ENCODE assay signal across 8 cellular contexts in genomic region chr19:38667552-38668205, GRCh38. TPM values are rescaled to one million over a fixed set of nuclear protein-coding genes. Genes with fewer than 3 reads are reported as not detected.
DNase-seq lines count a peak whose midpoint lies in the region; ATAC-seq, FAIRE-seq and TF ChIP-seq lines count a peak whose summit lies in the region.

No MANE protein-coding gene starts in this region.

- peak overlapping the region; percentile 85 for H3K27ac ChIP-seq in hepatocyte
- peak overlapping the region; percentile 72 to 93 for H3K27ac ChIP-seq in small intestine (ENCODE audit: low read depth in 1 of 2, low read length in 1 of 2)

- peaks cover 53% of the 10 kb centered on the region for H3K36me3 Mint-ChIP-seq in activated CD4-positive, alpha-beta memory T cell treated with anti-CD3 and anti-CD28 coated beads, Interleukin-2, amount 10 ng/mL, durations not matched to agents 7 days and 5 days (ENCODE audit: low read depth)
- H3K36me3 Mint-ChIP-seq in activated T-helper 1 cell treated with anti-CD3 and anti-CD28 coated beads, Interleukin-12 subunit alpha, Interleukin-12 subunit beta, Interleukin-2, Interleukin-4 antibody, amounts not matched to agents 30 ng/mL and 10 ng/mL and 1 ng/mL, durations not matched to agents 14 hours and 24 hours and 36 hours (ENCODE audit: low read depth), result peaks cover 8% of the 10 kb centered on the region

- H3K27ac Mint-ChIP-seq in activated CD4-positive, alpha-beta memory T cell treated with anti-CD3 and anti-CD28 coated beads, Interleukin-2, amount 10 ng/mL, durations not matched to agents 7 days and 5 days, result peak overlapping the region; percentile 93
- H3K27ac Mint-ChIP-seq in activated T-helper 1 cell treated with anti-CD3 and anti-CD28 coated beads, Interleukin-12 subunit alpha, Interleukin-12 subunit beta, Interleukin-2, Interleukin-4 antibody, amounts not matched to agents 30 ng/mL and 10 ng/mL and 1 ng/mL, durations not matched to agents 14 hours and 24 hours and 36 hours, result no peak overlapping the region

- CTCF ChIA-PET in activated CD4-positive, alpha-beta memory T cell treated with anti-CD3 and anti-CD28 coated beads, Interleukin-2, amount 10 ng/mL, durations not matched to agents 7 days and 5 days (lab: Charles Lee), result interaction anchor here (0.7 to 2.3 kb wide), 5 partner anchors 14 to 637 kb away, joined by 3 to 6 read pairs (median 3); partner anchors contain the start of gene FAM98C

- H3K4me1 Mint-ChIP-seq in activated CD4-positive, alpha-beta memory T cell treated with anti-CD3 and anti-CD28 coated beads, Interleukin-2, amount 10 ng/mL, durations not matched to agents 7 days and 5 days, result peaks cover 91% of the 10 kb centered on the region
- H3K4me1 Mint-ChIP-seq in activated T-helper 1 cell treated with anti-CD3 and anti-CD28 coated beads, Interleukin-12 subunit alpha, Interleukin-12 subunit beta, Interleukin-2, Interleukin-4 antibody, amounts not matched to agents 30 ng/mL and 10 ng/mL and 1 ng/mL, durations not matched to agents 14 hours and 24 hours and 36 hours (ENCODE audit: low read depth), result peaks cover 78% of the 10 kb centered on the region

- H4K20me1 ChIP-seq in hepatocyte (ENCODE audit: insufficient read depth, poor library complexity, severe bottlenecking), result peaks cover 24% of the 10 kb centered on the region

- H3K9me3 ChIP-seq in hepatocyte (ENCODE audit: low read depth) (no peaks in the 10 kb centered on the region), small intestine (ENCODE audit: control insufficient read depth, low read depth) (no peaks in the 10 kb centered on the region)

- H3K4me1 ChIP-seq in hepatocyte (ENCODE audit: insufficient read depth) (peaks cover 83% of the 10 kb centered on the region), small intestine (ENCODE audit: control insufficient read depth in 2 of 2, insufficient read depth in 1 of 2, low read depth in 1 of 2, low read length in 1 of 2) (peaks cover 41 to 64% of the 10 kb centered on the region in 2 donors)

- no peak for TF ChIP-seq CTCF in hepatocyte (IDR thresholded peaks at IDR 0.05; ENCODE audit: poor library complexity)

- no peaks in the 10 kb centered on the region for H3K9me2 ChIP-seq in hepatocyte (replicated peaks; ENCODE audit: insufficient read depth)

- FAIRE-seq in GM19239 (lab: Jason Lieb, UNC) (peak; percentile 88), small intestine (lab: Jason Lieb, UNC) (no peak)

- ATAC-seq in HG03045 (IDR thresholded peaks at IDR 0.05; ENCODE audit: unreplicated experiment), result no peak
- ATAC-seq in HG03139 (IDR thresholded peaks at IDR 0.05; ENCODE audit: unreplicated experiment), result no peak

- H3K27me3 ChIP-seq in hepatocyte, result no peaks in the 10 kb centered on the region
- no peaks in the 10 kb centered on the region for H3K27me3 ChIP-seq in small intestine (ENCODE audit: control insufficient read depth in 2 of 2, insufficient read depth in 2 of 2, low read length in 2 of 2)

- POLR2A ChIA-PET in activated CD4-positive, alpha-beta memory T cell treated with anti-CD3 and anti-CD28 coated beads, Interleukin-2, amount 10 ng/mL, durations not matched to agents 7 days and 5 days (lab: Charles Lee), result interaction anchor here (1.2 to 4.9 kb wide), 3 partner anchors 9 to 20 kb away, joined by 4 to 34 read pairs (median 12); partner anchors contain the start of gene ACTN4

- intact Hi-C loops in activated T-helper 1 cell treated with anti-CD3 and anti-CD28 coated beads, Interleukin-12 subunit alpha, Interleukin-12 subunit beta, Interleukin-2, Interleukin-4 antibody, amounts not matched to agents 30 ng/mL and 10 ng/mL and 1 ng/mL, durations not matched to agents 14 hours and 24 hours and 36 hours (cut with micrococcal nuclease), result no loop called here

- H3K4me3 Mint-ChIP-seq in activated CD4-positive, alpha-beta memory T cell treated with anti-CD3 and anti-CD28 coated beads, Interleukin-2, amount 10 ng/mL, durations not matched to agents 7 days and 5 days, result no peak overlapping the region
- no peak overlapping the region for H3K4me3 Mint-ChIP-seq in activated T-helper 1 cell treated with anti-CD3 and anti-CD28 coated beads, Interleukin-12 subunit alpha, Interleukin-12 subunit beta, Interleukin-2, Interleukin-4 antibody, amounts not matched to agents 30 ng/mL and 10 ng/mL and 1 ng/mL, durations not matched to agents 14 hours and 24 hours and 36 hours

- no peaks in the 10 kb centered on the region for H3K27me3 Mint-ChIP-seq in activated CD4-positive, alpha-beta memory T cell treated with anti-CD3 and anti-CD28 coated beads, Interleukin-2, amount 10 ng/mL, durations not matched to agents 7 days and 5 days
- no peaks in the 10 kb centered on the region for H3K27me3 Mint-ChIP-seq in activated T-helper 1 cell treated with anti-CD3 and anti-CD28 coated beads, Interleukin-12 subunit alpha, Interleukin-12 subunit beta, Interleukin-2, Interleukin-4 antibody, amounts not matched to agents 30 ng/mL and 10 ng/mL and 1 ng/mL, durations not matched to agents 14 hours and 24 hours and 36 hours (ENCODE audit: insufficient read depth)

- H3K4me2 ChIP-seq in hepatocyte, result peak overlapping the region; percentile 53

- no peak overlapping the region for H2AFZ ChIP-seq in hepatocyte

- 43% methylated on average over 10 of the region's 10 CpGs for WGBS in hepatocyte (ENCODE audit: low lambda C conversion rate, missing lambda C conversion rate)
- 41 to 63% (median 55%) methylated on average over 10 of the region's 10 CpGs for WGBS in small intestine, 3 donors

- DNase-seq in GM19239 (ENCODE audit: insufficient read length, low spot score) (no peak), hepatocyte (ENCODE audit: low spot score) (peak; percentile 63), small intestine (no peak), superior temporal gyrus (ENCODE audit: extremely low spot score) (no peak)
- no peak for DNase-seq in activated CD4-positive, alpha-beta memory T cell treated with anti-CD3 and anti-CD28 coated beads, Interleukin-2, amount 10 ng/mL, durations not matched to agents 7 days and 5 days
- no peak for DNase-seq in activated T-helper 1 cell treated with anti-CD3 and anti-CD28 coated beads, Interleukin-12 subunit alpha, Interleukin-12 subunit beta, Interleukin-2, Interleukin-4 antibody, amounts not matched to agents 30 ng/mL and 10 ng/mL and 1 ng/mL, durations not matched to agents 14 hours and 24 hours and 36 hours (ENCODE audit: low spot score)

- H3K79me2 ChIP-seq in hepatocyte, result peaks cover 95% of the 10 kb centered on the region

- H3K9me3 Mint-ChIP-seq in activated CD4-positive, alpha-beta memory T cell treated with anti-CD3 and anti-CD28 coated beads, Interleukin-2, amount 10 ng/mL, durations not matched to agents 7 days and 5 days, result no peaks in the 10 kb centered on the region
- H3K9me3 Mint-ChIP-seq in activated T-helper 1 cell treated with anti-CD3 and anti-CD28 coated beads, Interleukin-12 subunit alpha, Interleukin-12 subunit beta, Interleukin-2, Interleukin-4 antibody, amounts not matched to agents 30 ng/mL and 10 ng/mL and 1 ng/mL, durations not matched to agents 14 hours and 24 hours and 36 hours, result no peaks in the 10 kb centered on the region

- H3K36me3 ChIP-seq in hepatocyte (replicated peaks; ENCODE audit: insufficient read depth, low read depth), result no peaks in the 10 kb centered on the region
- H3K36me3 ChIP-seq in small intestine (ENCODE audit: control insufficient read depth in 2 of 2, insufficient read depth in 2 of 2, low read length in 2 of 2), result no peaks in the 10 kb centered on the region

- no peak overlapping the region for H3K4me3 ChIP-seq in hepatocyte
- no peak overlapping the region for H3K4me3 ChIP-seq in small intestine (ENCODE audit: low read depth in 1 of 2, low read length in 2 of 2)

RNA-seq across cellular contexts. Expression of gene ACTN4, which starts 20.2 kb away (rescaled TPM):
- 100 to 1,000 TPM; 532 to 534 TPM for total RNA-seq in activated CD4-positive, alpha-beta memory T cell treated with anti-CD3 and anti-CD28 coated beads, Interleukin-2, amount 10 ng/mL, durations not matched to agents 7 days and 5 days
- total RNA-seq in hepatocyte, result 278 and 321 TPM in 2 replicates
- polyA plus RNA-seq in hepatocyte (54.4 and 59.3 TPM in 2 replicates), small intestine (100 to 1,000 TPM; 188 to 326 (median 291) TPM)
- 281 and 287 TPM in 2 replicates for total RNA-seq in activated T-helper 1 cell treated with anti-CD3 and anti-CD28 coated beads, Interleukin-12 subunit alpha, Interleukin-12 subunit beta, Interleukin-2, Interleukin-4 antibody, amounts not matched to agents 30 ng/mL and 10 ng/mL and 1 ng/mL, durations not matched to agents 14 hours and 24 hours and 36 hours

RNA-seq across cellular contexts. Expression of gene EIF3K, which starts 48.7 kb away (rescaled TPM):
- 100 to 1,000 TPM; 297 TPM for total RNA-seq in activated CD4-positive, alpha-beta memory T cell treated with anti-CD3 and anti-CD28 coated beads, Interleukin-2, amount 10 ng/mL, durations not matched to agents 7 days and 5 days
- 309 and 354 TPM in 2 replicates for total RNA-seq in hepatocyte
- 170 and 171 TPM in 2 replicates for polyA plus RNA-seq in hepatocyte
- 100 to 1,000 TPM; 619 to 710 (median 633) TPM for polyA plus RNA-seq in small intestine
- total RNA-seq in activated T-helper 1 cell treated with anti-CD3 and anti-CD28 coated beads, Interleukin-12 subunit alpha, Interleukin-12 subunit beta, Interleukin-2, Interleukin-4 antibody, amounts not matched to agents 30 ng/mL and 10 ng/mL and 1 ng/mL, durations not matched to agents 14 hours and 24 hours and 36 hours, result 309 and 326 TPM in 2 replicates

RNA-seq across cellular contexts. Expression of gene MAP4K1, which starts 49.9 kb away (rescaled TPM):
- total RNA-seq in activated CD4-positive, alpha-beta memory T cell treated with anti-CD3 and anti-CD28 coated beads, Interleukin-2, amount 10 ng/mL, durations not matched to agents 7 days and 5 days, result 100 to 1,000 TPM; 374 to 383 TPM
- total RNA-seq in hepatocyte, result 0.57 and 0.96 TPM in 2 replicates
- polyA plus RNA-seq in hepatocyte, result 2.6 and 4.5 TPM in 2 replicates
- polyA plus RNA-seq in small intestine, result 10 to 100 TPM in 1 of 3 donors, 1 to 10 TPM in 1, under 1 TPM in 1; 0.45 to 10.8 (median 4.0) TPM
- total RNA-seq in activated T-helper 1 cell treated with anti-CD3 and anti-CD28 coated beads, Interleukin-12 subunit alpha, Interleukin-12 subunit beta, Interleukin-2, Interleukin-4 antibody, amounts not matched to agents 30 ng/mL and 10 ng/mL and 1 ng/mL, durations not matched to agents 14 hours and 24 hours and 36 hours, result 159 and 182 TPM in 2 replicates

Comparison
In these comparisons a context has a peak if more than half of its experiments do, and no peak if none do; other contexts are left out.
1. RNA of gene MAP4K1, which starts 49.9 kb away (total RNA-seq): 374 to 383 TPM in activated CD4-positive, alpha-beta memory T cell treated with anti-CD3 and anti-CD28 coated beads, Interleukin-2, amount 10 ng/mL, durations not matched to agents 7 days and 5 days and 159 to 182 TPM in activated T-helper 1 cell treated with anti-CD3 and anti-CD28 coated beads, Interleukin-12 subunit alpha, Interleukin-12 subunit beta, Interleukin-2, Interleukin-4 antibody, amounts not matched to agents 30 ng/mL and 10 ng/mL and 1 ng/mL, durations not matched to agents 14 hours and 24 hours and 36 hours; 0.57 to 0.96 TPM in hepatocyte; every median in the first group is over 10 times any median in the second.